ENCODE assay signal across 1 cellular context in genomic region chr11:34105079-34105956, GRCh38.
TF ChIP-seq lines count a peak whose summit lies in the region.

TSS of gene NAT10 (plus strand) at chr11:34105629. CDS start at chr11:34108226, 2,597 bp downstream.

TF ChIP-seq in K562, 482 proteins besides CTCF, POLR2A, EP300 and RAD21 (continued from another document and continues in another):
- TF ChIP-seq ZMIZ1 (IDR thresholded peaks at IDR 0.05; ENCODE audit: low read depth in 2 of 2, low read length in 2 of 2), result peak in 1 of 2 experiments; percentile 12; a peak in 1 of 4 replicates
- TF ChIP-seq U2AF2 (optimal IDR thresholded peaks at IDR 0.05; ENCODE audit: low read depth, low read length), result no peak
- TF ChIP-seq ZNF778 (CRISPR knock-in tag; IDR thresholded peaks at IDR 0.05), result no peak
- TF ChIP-seq MYC (IDR thresholded peaks at IDR 0.05; ENCODE audit: low read depth, low read length), result peak; percentile 100
- TF ChIP-seq MYC (CRISPR knock-in tag; IDR thresholded peaks at IDR 0.05; ENCODE audit: borderline replicate concordance, low read depth), result peak; percentile 97
- TF ChIP-seq KHSRP (IDR thresholded peaks at IDR 0.05), result peak; percentile 68
- no peak for TF ChIP-seq U2AF1 (optimal IDR thresholded peaks at IDR 0.05; ENCODE audit: low read depth, low read length)
- TF ChIP-seq E2F6 (IDR thresholded peaks at IDR 0.05; ENCODE audit: borderline replicate concordance in 1 of 2, extremely low read depth in 1 of 2, insufficient read depth in 1 of 2, insufficient read length in 1 of 2, low read depth in 1 of 2, low read length in 1 of 2, poor library complexity in 1 of 2, severe bottlenecking in 1 of 2), result peak; percentile 52 to 82
- 0 out of 2 replicates have a peak, but pooled peaks have one; percentile 29 for TF ChIP-seq ZBTB40 (IDR thresholded peaks at IDR 0.05)
- TF ChIP-seq ZBTB40 (CRISPR knock-in tag; IDR thresholded peaks at IDR 0.05), result no peak; the same call in 1 of the 2 replicates
- TF ChIP-seq E2F4 (CRISPR knock-in tag; IDR thresholded peaks at IDR 0.05; ENCODE audit: low read depth), result no peak
- TF ChIP-seq ZC3H4 (CRISPR knock-in tag; IDR thresholded peaks at IDR 0.05; ENCODE audit: borderline replicate concordance), result no peak
- no peak for TF ChIP-seq MIER1 (IDR thresholded peaks at IDR 0.05; ENCODE audit: low read depth)
- no peak for TF ChIP-seq PATZ1 (CRISPR knock-in tag; IDR thresholded peaks at IDR 0.05; ENCODE audit: borderline replicate concordance)
- TF ChIP-seq ZBTB11 (CRISPR knock-in tag; IDR thresholded peaks at IDR 0.05), result no peak
- no peak for TF ChIP-seq HDGF (IDR thresholded peaks at IDR 0.05)
- TF ChIP-seq KLF10 (CRISPR knock-in tag; IDR thresholded peaks at IDR 0.05), result no peak
- no peak for TF ChIP-seq TAL1 (IDR thresholded peaks at IDR 0.05)
- no peak for TF ChIP-seq E4F1 (CRISPR knock-in tag; IDR thresholded peaks at IDR 0.05; ENCODE audit: borderline replicate concordance)
- TF ChIP-seq SP2 (IDR thresholded peaks at IDR 0.05; ENCODE audit: extremely low read depth, low read depth, low read length, poor library complexity, severe bottlenecking), result no peak
- peak; percentile 91 for TF ChIP-seq ZNF740 (CRISPR knock-in tag; IDR thresholded peaks at IDR 0.05)
- TF ChIP-seq ZNF740 (tag; IDR thresholded peaks at IDR 0.05), result no peak
- no peak for TF ChIP-seq SAFB2 (IDR thresholded peaks at IDR 0.05; ENCODE audit: borderline replicate concordance, low read depth, low read length, severe bottlenecking)
- TF ChIP-seq RB1 (IDR thresholded peaks at IDR 0.05; ENCODE audit: low read depth), result peak; percentile 68
